In genomic region chrX:103356897-103357296, GRCh38 we compare ENCODE assay signal across 8 cellular contexts. TPM values are rescaled to one million over a fixed set of nuclear protein-coding genes. Genes with fewer than 3 reads are reported as not detected.
A peak's percentile ranks its signal among the peaks of the same experiment; 100 is the strongest.
DNase-seq lines count a peak whose midpoint lies in the region; ATAC-seq, FAIRE-seq and TF ChIP-seq lines count a peak whose summit lies in the region.

No MANE protein-coding gene starts in this region.

- DNase-seq in AG09309 (ENCODE audit: low read depth): no peak
- DNase-seq in K562 (ENCODE audit: extremely low read depth in 1 of 4, low spot score in 3 of 4): peak in 3 of 4 experiments; percentile 9 to 49 (median 27)
- no peak for DNase-seq in keratinocyte (ENCODE audit: low read depth, low spot score)
- no peak for DNase-seq in stomach
- DNase-seq in stimulated activated CD4-positive, alpha-beta T cell treated with anti-CD3 and anti-CD28 coated beads, Interleukin-2, amount 100 ng/mL, for 48 hours: no peak
- no peak for DNase-seq in GM19238 (ENCODE audit: insufficient read length, low spot score)

- H3K4me2 ChIP-seq in K562 (ENCODE audit: insufficient read depth, low read length): peak overlapping the region; percentile 82
- H3K4me2 ChIP-seq in keratinocyte (ENCODE audit: control insufficient read depth, extremely low read depth, insufficient read depth, low read depth, low read length): peak overlapping the region; percentile 70

- H3K4me3 ChIP-seq in AG09309 (ENCODE audit: control insufficient read depth, low read depth, low read length) (peak overlapping the region; percentile 89), K562 (peak overlapping the region; percentile 60), keratinocyte (ENCODE audit: control insufficient read depth in 2 of 3, extremely low read depth in 1 of 3, insufficient read depth in 2 of 3, low read depth in 1 of 3, low read length in 3 of 3) (peak overlapping the region; percentile 53 to 82 (median 77)), stomach (peak overlapping the region; percentile 50 to 64 (median 56))

- TF ChIP-seq CTCF in AG09309 (IDR thresholded peaks at IDR 0.05; ENCODE audit: control insufficient read depth, insufficient read depth, low read depth, low read length, missing control alignments) (no peak), K562 (IDR thresholded peaks at IDR 0.05 in 2 of 3, conservative IDR thresholded peaks at IDR 0.05 in 1 of 3; ENCODE audit: insufficient read depth in 2 of 3, low read depth in 1 of 3, low read length in 3 of 3) (no peak), keratinocyte (optimal IDR thresholded peaks at IDR 0.05 in 1 of 3, IDR thresholded peaks at IDR 0.05 in 1 of 3, conservative IDR thresholded peaks at IDR 0.05 in 1 of 3; ENCODE audit: extremely low read depth in 1 of 3, insufficient read depth in 2 of 3, low read length in 3 of 3) (no peak), stomach (IDR thresholded peaks at IDR 0.05) (no peak)

- H3K27me3 ChIP-seq in K562 (ENCODE audit: control insufficient read depth in 2 of 2, insufficient read depth in 2 of 2, low read length in 2 of 2) (no peaks in the 10 kb centered on the region), keratinocyte (ENCODE audit: control insufficient read depth, extremely low read depth, insufficient read depth, low read length) (peaks cover 5% of the 10 kb centered on the region), stomach (peaks cover 0 to 13% (median 0%) of the 10 kb centered on the region in 3 donors)

- peaks cover 0 to 6% of the 10 kb centered on the region in 2 experiments; a peak in 2 of 5 replicates for H3K4me1 ChIP-seq in K562 (replicated peaks in 1 of 2; ENCODE audit: control insufficient read depth in 2 of 2, insufficient read depth in 2 of 2, low read length in 2 of 2)
- H3K4me1 ChIP-seq in keratinocyte (ENCODE audit: control insufficient read depth, extremely low read depth, insufficient read depth, low read length): no peaks in the 10 kb centered on the region
- H3K4me1 ChIP-seq in stomach: peaks cover 0 to 6% (median 0%) of the 10 kb centered on the region in 4 donors

- peak; percentile 26 for ATAC-seq in HG02885 (IDR thresholded peaks at IDR 0.05; ENCODE audit: poor library complexity, unreplicated experiment)
- ATAC-seq in K562: peak; percentile 74
- no peak for ATAC-seq in GM21619 (IDR thresholded peaks at IDR 0.05; ENCODE audit: unreplicated experiment)

- in situ Hi-C loops in K562 (cut with MboI): no loop called here

- CTCF ChIA-PET in K562 (lab: Yijun Ruan, JAX; ENCODE audit: low intra/inter-chr PET ratio): no interaction called here

- BruUV-seq in K562 (replicated peaks; lab: Mats Ljungman, UMichigan): no TSS peak

- peaks cover 4% of the 10 kb centered on the region; the same call in 1 of the 3 replicates for H3K36me3 ChIP-seq in K562 (ENCODE audit: control insufficient read depth, insufficient read depth, low read length)
- no peaks in the 10 kb centered on the region for H3K36me3 ChIP-seq in keratinocyte (ENCODE audit: control insufficient read depth in 2 of 2, extremely low read depth in 1 of 2, insufficient read depth in 2 of 2, low read length in 2 of 2)
- H3K36me3 ChIP-seq in stomach: no peaks in the 10 kb centered on the region

- WGBS in K562 (ENCODE audit: insufficient coverage, low coverage, missing lambda C conversion rate): 0% methylated on average over 3 of the region's 13 CpGs
- whole genome bisulfite sequencing in stomach, 5 donors: 0 to 25% (median 3%) methylated on average over 13 of the region's 13 CpGs

- POLR2A ChIA-PET in K562 (lab: Yijun Ruan, JAX): interaction anchor here (0.9 to 2.0 kb wide), 4 partner anchors 9 to 16 kb away, joined by 3 to 6 read pairs (median 3); no protein-coding TSS in a partner anchor

- TF ChIP-seq EP300 in K562 (IDR thresholded peaks at IDR 0.05; ENCODE audit: low read length) (no peak), stomach (IDR thresholded peaks at IDR 0.05) (no peak)

- dilution Hi-C loops in keratinocyte (cut with MboI; ENCODE audit: extremely low pct_ligation_motif_present, low sequenced_read_pairs): no loop called here

- H2AFZ ChIP-seq in K562 (ENCODE audit: low read depth, low read length) (peak overlapping the region; percentile 81), keratinocyte (ENCODE audit: control insufficient read depth, low read length) (peak overlapping the region; percentile 79)

- FAIRE-seq in K562 (lab: Jason Lieb, UNC) (no peak), keratinocyte (lab: Jason Lieb, UNC) (no peak)

- intact Hi-C loops in K562 (cut with micrococcal nuclease) (no loop called here), stomach (cut with DNase I; ENCODE audit: low total_unique reads) (no loop called here)

- no peak for TF ChIP-seq RAD21 in K562 (CRISPR knock-in tag; conservative IDR thresholded peaks at IDR 0.05 in 1 of 2, IDR thresholded peaks at IDR 0.05 in 1 of 2)

- H3K9ac ChIP-seq in K562 (ENCODE audit: insufficient read depth in 1 of 2, low read depth in 2 of 2, low read length in 2 of 2) (peak overlapping the region; percentile 80 to 91; a peak in 3 of 4 replicates), keratinocyte (ENCODE audit: control insufficient read depth, extremely low read depth, insufficient read depth, low read length) (peak overlapping the region; percentile 82)

- H3K9me3 ChIP-seq in K562 (replicated peaks; ENCODE audit: control insufficient read depth, insufficient read depth, low read depth, low read length): no peaks in the 10 kb centered on the region
- no peaks in the 10 kb centered on the region for H3K9me3 ChIP-seq in keratinocyte (ENCODE audit: control insufficient read depth, low read depth, low read length)
- no peaks in the 10 kb centered on the region for H3K9me3 ChIP-seq in stomach

- no peak for TF ChIP-seq POLR2A in K562 (conservative IDR thresholded peaks at IDR 0.05)
- TF ChIP-seq POLR2A in stomach (IDR thresholded peaks at IDR 0.05): no peak

- H3K27ac ChIP-seq in K562 (ENCODE audit: extremely low read depth, low read depth, low read length) (peak overlapping the region; percentile 77), keratinocyte (ENCODE audit: control insufficient read depth, insufficient read depth, low read length) (peak overlapping the region; percentile 79), stomach (peak overlapping the region; percentile 84 to 90 (median 89))

- H3K9me1 ChIP-seq in K562 (ENCODE audit: control insufficient read depth, insufficient read depth, low read length) (no peaks in the 10 kb centered on the region), keratinocyte (ENCODE audit: control insufficient read depth, extremely low read depth, insufficient read depth, low read length) (no peaks in the 10 kb centered on the region)

- H4K20me1 ChIP-seq in K562 (replicated peaks; ENCODE audit: control insufficient read depth, insufficient read depth, low read length) (no peaks in the 10 kb centered on the region), keratinocyte (ENCODE audit: control insufficient read depth, extremely low read depth, insufficient read depth, low read length) (no peaks in the 10 kb centered on the region)

- peaks cover 18% of the 10 kb centered on the region for H3K79me2 ChIP-seq in K562 (ENCODE audit: control insufficient read depth, insufficient read depth, low read length)
- H3K79me2 ChIP-seq in keratinocyte (ENCODE audit: control insufficient read depth, insufficient read depth, low read length): peaks cover 12% of the 10 kb centered on the region

RNA-seq across cellular contexts. Expression of gene TCEAL9, which starts 0.6 kb away (rescaled TPM):
- total RNA-seq in K562 (2011; cell fraction: chromatin; rRNA removed; ENCODE audit: low replicate concordance): 3.8 and 12.7 TPM in 2 replicates
- 3.2 and 3.8 TPM in 2 replicates for total RNA-seq in K562 (2011; cell fraction: nucleolus; rRNA removed)
- total RNA-seq in K562 (2011; cell fraction: nucleoplasm; rRNA removed): 5.1 and 6.3 TPM in 2 replicates
- total RNA-seq in K562 (2014; rRNA removed) (32.3 and 43.3 TPM in 2 replicates), K562 (2014; rRNA removed; fragmentation: Illumina TruSeq; extraction: Trizol) (69.6 and 74.1 TPM in 2 replicates), K562 (2015; rRNA removed; fragmentation: Illumina TruSeq; extraction: Trizol) (63.0 and 64.5 TPM in 2 replicates), K562 (2021) (16.2 and 19.5 TPM in 2 replicates), stomach (100 to 1,000 TPM in 1 of 5 donors, 10 to 100 TPM in 4; 16.1 to 128 (median 46.1) TPM)
- polyA plus RNA-seq in K562 (2011; rRNA removed) (24.9 and 28.8 TPM in 2 replicates), K562 (2014; fragmentation: Illumina TruSeq; extraction: Trizol) (60.1 and 70.8 TPM in 2 replicates), K562 (2014; fragmentation: Nextera tagmentation; extraction: Ambion mirVana) (100 to 1,000 TPM in 1 of 2 experiments, 10 to 100 TPM in 1; 96.7 to 106 TPM), K562 (2014; rRNA removed) (67.1 and 83.4 TPM in 2 replicates), keratinocyte (45.9 to 104 TPM (median 57.8 TPM) in 3 replicates), stomach (100 to 1,000 TPM in 2 of 3 donors, 10 to 100 TPM in 1; 54.7 to 185 (median 128) TPM)
- 2.0 and 10.5 TPM in 2 replicates for polyA plus RNA-seq in K562 (2011; cell fraction: cytosol; rRNA removed)
- polyA plus RNA-seq in K562 (2011; cell fraction: nucleus; rRNA removed): 3.4 and 6.7 TPM in 2 replicates
- polyA plus RNA-seq in K562 (2012): 52.1 and 69.8 TPM in 2 replicates
- 8.9 and 9.9 TPM in 2 replicates for polyA minus RNA-seq in K562 (2011; rRNA and poly(A)+ RNA removed)
- 2.5 and 4.1 TPM in 2 replicates for polyA minus RNA-seq in K562 (2011; cell fraction: cytosol; rRNA and poly(A)+ RNA removed)
- 1.5 and 5.6 TPM in 2 replicates for polyA minus RNA-seq in K562 (2011; cell fraction: nucleus; rRNA and poly(A)+ RNA removed)
- 128 TPM for polyA plus RNA-seq in keratinocyte (2011; ENCODE audit: low read depth)
- polyA plus RNA-seq in keratinocyte (2011; cell fraction: cytosol; rRNA removed): 58.9 and 65.5 TPM in 2 replicates
- 28.4 and 66.7 TPM in 2 replicates for polyA plus RNA-seq in keratinocyte (2011; cell fraction: nucleus; rRNA removed)
- 92.6 and 108 TPM in 2 replicates for polyA plus RNA-seq in keratinocyte (2012; ENCODE audit: low replicate concordance)
- polyA minus RNA-seq in keratinocyte: 0.95 to 9.3 TPM (median 4.4 TPM) in 3 replicates
- 13.6 TPM for polyA minus RNA-seq in keratinocyte (2011; cell fraction: cytosol; rRNA and poly(A)+ RNA removed)
- 3.0 and 12.2 TPM in 2 replicates for polyA minus RNA-seq in keratinocyte (2011; cell fraction: nucleus; rRNA and poly(A)+ RNA removed)

RNA-seq across cellular contexts. Expression of gene BEX3, which starts 19.4 kb away (rescaled TPM):
- not detected in 2 replicates for total RNA-seq in K562 (2011; cell fraction: chromatin; rRNA removed; ENCODE audit: low replicate concordance)
- not detected in 2 replicates for total RNA-seq in K562 (2011; cell fraction: nucleolus; rRNA removed)
- not detected in 2 replicates for total RNA-seq in K562 (2011; cell fraction: nucleoplasm; rRNA removed)
- not detected in 2 replicates for total RNA-seq in K562 (2014; rRNA removed)
- not detected in 2 replicates for total RNA-seq in K562 (2014; rRNA removed; fragmentation: Illumina TruSeq; extraction: Trizol)
- not detected in 2 replicates for total RNA-seq in K562 (2015; rRNA removed; fragmentation: Illumina TruSeq; extraction: Trizol)
- total RNA-seq in K562 (2021): 0.47 and 0.58 TPM in 2 replicates
- polyA plus RNA-seq in K562 (2011; rRNA removed): not detected in 2 replicates
- polyA plus RNA-seq in K562 (2011; cell fraction: cytosol; rRNA removed): 0.09 TPM in 1 of 2 replicates, not detected in the other
- polyA plus RNA-seq in K562 (2011; cell fraction: nucleus; rRNA removed): not detected in 2 replicates
- not detected in 2 replicates for polyA plus RNA-seq in K562 (2012)
- polyA plus RNA-seq in K562 (2014; fragmentation: Illumina TruSeq; extraction: Trizol): not detected in 2 replicates
- polyA plus RNA-seq in K562 (2014; fragmentation: Nextera tagmentation; extraction: Ambion mirVana): not detected
- polyA plus RNA-seq in K562 (2014; rRNA removed): 0.21 TPM in 1 of 2 replicates, not detected in the other
- not detected in 2 replicates for polyA minus RNA-seq in K562 (2011; rRNA and poly(A)+ RNA removed)
- polyA minus RNA-seq in K562 (2011; cell fraction: cytosol; rRNA and poly(A)+ RNA removed): not detected in 2 replicates
- polyA minus RNA-seq in K562 (2011; cell fraction: nucleus; rRNA and poly(A)+ RNA removed): not detected in 2 replicates
- polyA plus RNA-seq in keratinocyte: 125 to 264 TPM (median 205 TPM) in 3 replicates
- 34.9 TPM for polyA plus RNA-seq in keratinocyte (2011; ENCODE audit: low read depth)
- 206 and 272 TPM in 2 replicates for polyA plus RNA-seq in keratinocyte (2011; cell fraction: cytosol; rRNA removed)
- 83.3 and 131 TPM in 2 replicates for polyA plus RNA-seq in keratinocyte (2011; cell fraction: nucleus; rRNA removed)
- 163 and 290 TPM in 2 replicates for polyA plus RNA-seq in keratinocyte (2012; ENCODE audit: low replicate concordance)
- polyA minus RNA-seq in keratinocyte: 20.2 to 39.1 TPM (median 38.6 TPM) in 3 replicates
- 59.5 TPM for polyA minus RNA-seq in keratinocyte (2011; cell fraction: cytosol; rRNA and poly(A)+ RNA removed)
- 9.1 and 14.7 TPM in 2 replicates for polyA minus RNA-seq in keratinocyte (2011; cell fraction: nucleus; rRNA and poly(A)+ RNA removed)
- total RNA-seq in stomach: 100 to 1,000 TPM in 1 of 5 donors, 10 to 100 TPM in 3, 1 to 10 TPM in 1; 1.2 to 146 (median 28.6) TPM
- polyA plus RNA-seq in stomach: 100 to 1,000 TPM in 1 of 3 donors, 10 to 100 TPM in 2; 73.5 to 101 (median 94.7) TPM

RNA-seq across cellular contexts. Expression of gene TCEAL7, which starts 26.9 kb away (rescaled TPM):
- total RNA-seq in K562 (2011; cell fraction: chromatin; rRNA removed; ENCODE audit: low replicate concordance): not detected in 2 replicates
- total RNA-seq in K562 (2011; cell fraction: nucleolus; rRNA removed): not detected in 2 replicates
- total RNA-seq in K562 (2011; cell fraction: nucleoplasm; rRNA removed): not detected in 2 replicates
- total RNA-seq in K562 (2014; rRNA removed): not detected in 2 replicates
- total RNA-seq in K562 (2014; rRNA removed; fragmentation: Illumina TruSeq; extraction: Trizol): 0.18 and 0.22 TPM in 2 replicates
- 0.15 TPM in 1 of 2 replicates, not detected in the other for total RNA-seq in K562 (2015; rRNA removed; fragmentation: Illumina TruSeq; extraction: Trizol)
- 0.13 TPM in 1 of 2 replicates, not detected in the other for total RNA-seq in K562 (2021)
- polyA plus RNA-seq in K562 (2011; rRNA removed): 0.10 TPM in 1 of 2 replicates, not detected in the other
- 0.09 TPM in 1 of 2 replicates, not detected in the other for polyA plus RNA-seq in K562 (2011; cell fraction: cytosol; rRNA removed)
- polyA plus RNA-seq in K562 (2011; cell fraction: nucleus; rRNA removed): not detected in 2 replicates
- 0.08 and 0.53 TPM in 2 replicates for polyA plus RNA-seq in K562 (2012)
- 0.26 TPM in 1 of 2 replicates, not detected in the other for polyA plus RNA-seq in K562 (2014; fragmentation: Illumina TruSeq; extraction: Trizol)
- polyA plus RNA-seq in K562 (2014; fragmentation: Nextera tagmentation; extraction: Ambion mirVana): under 1 TPM; 0.07 to 0.34 TPM
- polyA plus RNA-seq in K562 (2014; rRNA removed): not detected in 2 replicates
- polyA minus RNA-seq in K562 (2011; rRNA and poly(A)+ RNA removed): not detected in 2 replicates
- not detected in 2 replicates for polyA minus RNA-seq in K562 (2011; cell fraction: cytosol; rRNA and poly(A)+ RNA removed)
- not detected in 2 replicates for polyA minus RNA-seq in K562 (2011; cell fraction: nucleus; rRNA and poly(A)+ RNA removed)
- 0.08 to 0.25 TPM (median 0.10 TPM) in 3 replicates for polyA plus RNA-seq in keratinocyte
- 0.22 TPM for polyA plus RNA-seq in keratinocyte (2011; ENCODE audit: low read depth)
- not detected in 2 replicates for polyA plus RNA-seq in keratinocyte (2011; cell fraction: cytosol; rRNA removed)
- 0.15 TPM in 1 of 2 replicates, not detected in the other for polyA plus RNA-seq in keratinocyte (2011; cell fraction: nucleus; rRNA removed)
- 0.22 TPM in 1 of 2 replicates, not detected in the other for polyA plus RNA-seq in keratinocyte (2012; ENCODE audit: low replicate concordance)
- polyA minus RNA-seq in keratinocyte: 0.45 to 2.3 TPM in 2 of 3 replicates, not detected in the other
- polyA minus RNA-seq in keratinocyte (2011; cell fraction: cytosol; rRNA and poly(A)+ RNA removed): not detected
- not detected in 2 replicates for polyA minus RNA-seq in keratinocyte (2011; cell fraction: nucleus; rRNA and poly(A)+ RNA removed)
- total RNA-seq in stomach: 10 to 100 TPM in 3 of 5 donors, 1 to 10 TPM in 2; 2.6 to 51.3 (median 17.0) TPM
- polyA plus RNA-seq in stomach: 10 to 100 TPM in 1 of 3 donors, 1 to 10 TPM in 2; 5.6 to 12.3 (median 9.8) TPM

RNA-seq across cellular contexts. Expression of gene BEX2, which starts 46.1 kb away (rescaled TPM):
- total RNA-seq in K562 (2011; cell fraction: chromatin; rRNA removed; ENCODE audit: low replicate concordance): 4.2 and 8.2 TPM in 2 replicates
- total RNA-seq in K562 (2011; cell fraction: nucleolus; rRNA removed): 3.8 and 5.3 TPM in 2 replicates
- total RNA-seq in K562 (2011; cell fraction: nucleoplasm; rRNA removed): 8.6 and 9.6 TPM in 2 replicates
- total RNA-seq in K562 (2014; rRNA removed) (12.0 and 13.1 TPM in 2 replicates), K562 (2014; rRNA removed; fragmentation: Illumina TruSeq; extraction: Trizol) (9.3 and 11.1 TPM in 2 replicates), K562 (2015; rRNA removed; fragmentation: Illumina TruSeq; extraction: Trizol) (5.5 and 6.7 TPM in 2 replicates), K562 (2021) (5.2 and 8.3 TPM in 2 replicates), stomach (10 to 100 TPM in 2 of 5 donors, under 1 TPM in 1, not detected in 2; 0.87 to 83.3 (median 20.0) TPM)
- polyA plus RNA-seq in K562 (2011; rRNA removed) (5.4 and 8.5 TPM in 2 replicates), K562 (2014; fragmentation: Illumina TruSeq; extraction: Trizol) (7.7 and 13.3 TPM in 2 replicates), K562 (2014; fragmentation: Nextera tagmentation; extraction: Ambion mirVana) (1 to 10 TPM; 8.3 to 8.9 TPM), K562 (2014; rRNA removed) (13.3 and 18.0 TPM in 2 replicates), keratinocyte (4.5 to 6.5 TPM (median 5.9 TPM) in 3 replicates), stomach (10 to 100 TPM; 16.9 to 29.1 (median 20.8) TPM)
- polyA plus RNA-seq in K562 (2011; cell fraction: cytosol; rRNA removed): 1.7 and 6.8 TPM in 2 replicates
- 4.1 and 15.3 TPM in 2 replicates for polyA plus RNA-seq in K562 (2011; cell fraction: nucleus; rRNA removed)
- polyA plus RNA-seq in K562 (2012): 10.1 and 92.4 TPM in 2 replicates
- polyA minus RNA-seq in K562 (2011; rRNA and poly(A)+ RNA removed): 1.9 and 6.6 TPM in 2 replicates
- polyA minus RNA-seq in K562 (2011; cell fraction: cytosol; rRNA and poly(A)+ RNA removed): 0.76 TPM in 1 of 2 replicates, not detected in the other
- polyA minus RNA-seq in K562 (2011; cell fraction: nucleus; rRNA and poly(A)+ RNA removed): 1.3 and 3.0 TPM in 2 replicates
- polyA plus RNA-seq in keratinocyte (2011; ENCODE audit: low read depth): 9.3 TPM
- polyA plus RNA-seq in keratinocyte (2011; cell fraction: cytosol; rRNA removed): 7.1 and 8.0 TPM in 2 replicates
- polyA plus RNA-seq in keratinocyte (2011; cell fraction: nucleus; rRNA removed): 3.4 and 4.7 TPM in 2 replicates
- 4.1 and 21.7 TPM in 2 replicates for polyA plus RNA-seq in keratinocyte (2012; ENCODE audit: low replicate concordance)
- polyA minus RNA-seq in keratinocyte: 2.2 to 2.7 TPM in 2 of 3 replicates, not detected in the other
- not detected for polyA minus RNA-seq in keratinocyte (2011; cell fraction: cytosol; rRNA and poly(A)+ RNA removed)
- 1.1 TPM in 1 of 2 replicates, not detected in the other for polyA minus RNA-seq in keratinocyte (2011; cell fraction: nucleus; rRNA and poly(A)+ RNA removed)

Comparison
In these comparisons a context has a peak if more than half of its experiments do, and no peak if none do; other contexts are left out.
1. DNase-seq: peak in K562 (3 of 4); none in AG09309 (single experiment), keratinocyte (single experiment), stomach (single experiment), stimulated activated CD4-positive, alpha-beta T cell treated with anti-CD3 and anti-CD28 coated beads, Interleukin-2, amount 100 ng/mL, for 48 hours (0 of 2) and GM19238 (single experiment).
2. RNA of gene BEX3, which starts 19.4 kb away (polyA plus RNA-seq): 34.9 to 290 TPM in keratinocyte and 73.5 to 101 TPM in stomach; 0.09 to 0.21 TPM in K562; every median in the first group is over 10 times any median in the second.
3. Peak in every context shown above with its lines, with median percentiles within 50 percentile points of each other: H3K4me3 ChIP-seq and H3K27ac ChIP-seq.